In the genomic region with DNA sequence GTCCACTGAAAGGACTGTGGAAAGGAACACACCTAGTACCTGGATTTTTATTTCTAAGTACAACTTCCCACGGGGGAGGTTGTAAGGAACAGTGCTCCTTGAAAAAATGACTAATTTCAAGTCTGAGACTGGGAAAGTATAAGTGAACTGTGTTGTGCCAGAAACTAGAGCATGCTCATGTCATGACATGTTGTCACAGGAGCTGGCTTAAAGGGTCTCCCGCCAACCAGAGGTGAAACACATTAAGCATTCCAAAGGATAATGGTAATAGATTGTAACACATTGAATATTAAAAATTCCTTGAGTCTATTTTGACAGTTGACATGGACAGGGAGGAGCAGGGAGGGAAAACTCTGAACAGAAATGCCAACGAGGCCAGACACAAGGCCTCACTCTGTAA, we compare ENCODE assay signal across 1 cellular context.
TF ChIP-seq lines count a peak whose summit lies in the region.

No MANE protein-coding gene starts in this region.

TF ChIP-seq in K562, 482 proteins besides CTCF, POLR2A, EP300 and RAD21:
- TF ChIP-seq GABPA (tag; conservative IDR thresholded peaks at IDR 0.05; ENCODE audit: low read depth), result no peak
- TF ChIP-seq ELF2 (CRISPR knock-in tag; IDR thresholded peaks at IDR 0.05), result no peak
- TF ChIP-seq, protein P1, sequence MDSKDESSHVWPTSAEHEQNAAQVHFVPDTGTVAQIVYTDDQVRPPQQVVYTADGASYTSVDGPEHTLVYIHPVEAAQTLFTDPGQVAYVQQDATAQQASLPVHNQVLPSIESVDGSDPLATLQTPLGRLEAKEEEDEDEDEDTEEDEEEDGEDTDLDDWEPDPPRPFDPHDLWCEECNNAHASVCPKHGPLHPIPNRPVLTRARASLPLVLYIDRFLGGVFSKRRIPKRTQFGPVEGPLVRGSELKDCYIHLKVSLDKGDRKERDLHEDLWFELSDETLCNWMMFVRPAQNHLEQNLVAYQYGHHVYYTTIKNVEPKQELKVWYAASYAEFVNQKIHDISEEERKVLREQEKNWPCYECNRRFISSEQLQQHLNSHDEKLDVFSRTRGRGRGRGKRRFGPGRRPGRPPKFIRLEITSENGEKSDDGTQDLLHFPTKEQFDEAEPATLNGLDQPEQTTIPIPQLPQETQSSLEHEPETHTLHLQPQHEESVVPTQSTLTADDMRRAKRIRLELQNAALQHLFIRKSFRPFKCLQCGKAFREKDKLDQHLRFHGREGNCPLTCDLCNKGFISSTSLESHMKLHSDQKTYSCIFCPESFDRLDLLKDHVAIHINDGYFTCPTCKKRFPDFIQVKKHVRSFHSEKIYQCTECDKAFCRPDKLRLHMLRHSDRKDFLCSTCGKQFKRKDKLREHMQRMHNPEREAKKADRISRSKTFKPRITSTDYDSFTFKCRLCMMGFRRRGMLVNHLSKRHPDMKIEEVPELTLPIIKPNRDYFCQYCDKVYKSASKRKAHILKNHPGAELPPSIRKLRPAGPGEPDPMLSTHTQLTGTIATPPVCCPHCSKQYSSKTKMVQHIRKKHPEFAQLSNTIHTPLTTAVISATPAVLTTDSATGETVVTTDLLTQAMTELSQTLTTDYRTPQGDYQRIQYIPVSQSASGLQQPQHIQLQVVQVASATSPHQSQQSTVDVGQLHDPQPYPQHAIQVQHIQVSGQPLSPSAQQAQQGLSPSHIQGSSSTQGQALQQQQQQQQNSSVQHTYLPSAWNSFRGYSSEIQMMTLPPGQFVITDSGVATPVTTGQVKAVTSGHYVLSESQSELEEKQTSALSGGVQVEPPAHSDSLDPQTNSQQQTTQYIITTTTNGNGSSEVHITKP (IDR thresholded peaks at IDR 0.05; ENCODE audit: partially characterized antibody), result no peak
- TF ChIP-seq, protein P2, sequence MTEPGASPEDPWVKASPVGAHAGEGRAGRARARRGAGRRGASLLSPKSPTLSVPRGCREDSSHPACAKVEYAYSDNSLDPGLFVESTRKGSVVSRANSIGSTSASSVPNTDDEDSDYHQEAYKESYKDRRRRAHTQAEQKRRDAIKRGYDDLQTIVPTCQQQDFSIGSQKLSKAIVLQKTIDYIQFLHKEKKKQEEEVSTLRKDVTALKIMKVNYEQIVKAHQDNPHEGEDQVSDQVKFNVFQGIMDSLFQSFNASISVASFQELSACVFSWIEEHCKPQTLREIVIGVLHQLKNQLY (CRISPR knock-in tag; conservative IDR thresholded peaks at IDR 0.05), result no peak
- no peak for TF ChIP-seq NR1H2 (CRISPR knock-in tag; IDR thresholded peaks at IDR 0.05)
- TF ChIP-seq NCOR1 (IDR thresholded peaks at IDR 0.05), result no peak
- TF ChIP-seq ZNF77 (CRISPR knock-in tag; IDR thresholded peaks at IDR 0.05), result no peak
- TF ChIP-seq HDAC6 (IDR thresholded peaks at IDR 0.05; ENCODE audit: low read depth, low read length), result no peak
- no peak for TF ChIP-seq SMARCE1 (IDR thresholded peaks at IDR 0.05)
- no peak for TF ChIP-seq CC2D1A (IDR thresholded peaks at IDR 0.05)
- no peak for TF ChIP-seq SMAD2 (IDR thresholded peaks at IDR 0.05; ENCODE audit: low read depth, low read length)
- no peak for TF ChIP-seq PML (IDR thresholded peaks at IDR 0.05; ENCODE audit: low read length)
